ENCODE assay signal across 26 cellular contexts in the genomic region with DNA sequence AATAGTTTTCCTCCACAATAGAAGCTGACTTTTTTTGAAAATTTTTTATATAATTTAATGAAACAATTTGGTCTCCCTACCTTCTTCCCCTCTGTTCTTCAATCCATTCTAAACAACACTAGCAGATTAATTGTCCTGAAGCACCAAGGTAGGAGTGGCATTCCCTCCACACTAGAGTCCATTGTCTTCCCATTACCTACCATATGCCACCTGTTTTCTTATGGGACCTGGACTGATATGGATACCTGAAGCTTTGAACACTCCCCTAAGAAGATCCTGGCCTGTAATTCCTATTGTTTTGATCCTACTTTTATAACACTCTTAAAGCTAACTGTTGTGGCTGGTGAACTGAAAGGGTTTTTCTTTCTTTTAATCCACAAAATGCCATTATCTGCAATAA.
A peak's percentile ranks its signal among the peaks of the same experiment; 100 is the strongest.
DNase-seq lines count a peak whose midpoint lies in the region; ATAC-seq, FAIRE-seq and TF ChIP-seq lines count a peak whose summit lies in the region.
"Had no signal": no experiment of that assay in that cellular context is flagged by ENCODE, and none has a peak within 500 bp of the region (broad histone marks: within the 10 kb centered on the region; RNA-seq: fewer than 3 reads in every experiment).

No MANE protein-coding gene starts in this region.

- H3K79me2 ChIP-seq in HepG2 (ENCODE audit: insufficient read depth, low read length): peaks cover 4% of the 10 kb centered on the region

- no peaks in the 10 kb centered on the region for H3K27me3 ChIP-seq in breast epithelium
- H3K27me3 ChIP-seq in HepG2 (ENCODE audit: control insufficient read depth in 1 of 2, insufficient read depth in 2 of 2, low read length in 2 of 2): no peaks in the 10 kb centered on the region
- H3K27me3 ChIP-seq: BE2C had no signal

- H3K27me3 Mint-ChIP-seq in MCF 10A (ENCODE audit: insufficient read depth, unreplicated experiment) (no peaks in the 10 kb centered on the region), WTC11 (ENCODE audit: low read depth) (no peaks in the 10 kb centered on the region), nephron (ENCODE audit: low read depth) (peaks cover 4% of the 10 kb centered on the region), T-cell (peaks cover 0 to 8% of the 10 kb centered on the region in 2 donors)

- in situ Hi-C loops in HepG2 (cut with HindIII; ENCODE audit: extremely low pct_ligation_motif_present, low pct_unique_long_range_greater_than_20kb): loop anchor here (10.0 kb wide), 1 partner anchor 92 kb away; a partner anchor contains a TSS

- H3K9me3 Mint-ChIP-seq in MCF 10A (ENCODE audit: unreplicated experiment): no peaks in the 10 kb centered on the region
- H3K9me3 Mint-ChIP-seq in WTC11: no peaks in the 10 kb centered on the region
- no peaks in the 10 kb centered on the region for H3K9me3 Mint-ChIP-seq in nephron
- H3K9me3 Mint-ChIP-seq in T-cell: no peaks in the 10 kb centered on the region
- H3K9me3 Mint-ChIP-seq: HFFc6 had no signal

- H3K9me3 ChIP-seq in breast epithelium (no peaks in the 10 kb centered on the region), HepG2 (ENCODE audit: low read length) (no peaks in the 10 kb centered on the region)
- H3K9me3 ChIP-seq: BE2C, SK-N-SH had no signal

- H3K4me1 ChIP-seq in breast epithelium (peaks cover 0 to 20% of the 10 kb centered on the region in 2 donors), HepG2 (ENCODE audit: insufficient read depth, low read length) (peaks cover 14% of the 10 kb centered on the region)
- H3K4me1 ChIP-seq: BE2C had no signal

- TF ChIP-seq CTCF in MCF 10A (IDR thresholded peaks at IDR 0.05; ENCODE audit: unreplicated experiment) (no peak), breast epithelium (IDR thresholded peaks at IDR 0.05) (no peak), WTC11 (IDR thresholded peaks at IDR 0.05) (no peak), nephron (IDR thresholded peaks at IDR 0.05; ENCODE audit: unreplicated experiment in 3 of 3) (no peak), HepG2 (CRISPR knock-in tag; IDR thresholded peaks at IDR 0.05) (no peak)

- CTCF ChIA-PET in MCF 10A (lab: Yijun Ruan, JAX): interaction anchor here (0.9 to 4.7 kb wide), 4 partner anchors 22 to 165 kb away, joined by 3 to 31 read pairs (median 4); a partner anchor contains a TSS
- CTCF ChIA-PET in WTC11 (lab: Charles Lee): interaction anchor here (1.3 to 2.0 kb wide), 4 partner anchors 90 to 214 kb away, joined by 3 to 7 read pairs (median 4); a partner anchor contains a TSS
- CTCF ChIA-PET in T-cell (lab: Charles Lee): no interaction called here
- CTCF ChIA-PET in HepG2 (lab: Yijun Ruan, JAX; ENCODE audit: low intra/inter-chr PET ratio, low total read pairs): no interaction called here

- H3K4me1 Mint-ChIP-seq in MCF 10A (ENCODE audit: insufficient read depth, unreplicated experiment): peaks cover 72% of the 10 kb centered on the region
- peaks cover 54% of the 10 kb centered on the region for H3K4me1 Mint-ChIP-seq in WTC11
- H3K4me1 Mint-ChIP-seq in nephron: peaks cover 61% of the 10 kb centered on the region
- H3K4me1 Mint-ChIP-seq in T-cell: no peaks in the 10 kb centered on the region

- TF ChIP-seq EP300 in HepG2 (IDR thresholded peaks at IDR 0.05; ENCODE audit: low read depth in 2 of 2, low read length in 2 of 2): no peak
- no peak for TF ChIP-seq EP300 in HepG2 (CRISPR knock-in tag; IDR thresholded peaks at IDR 0.05; ENCODE audit: borderline replicate concordance)

- H3K27ac Mint-ChIP-seq in MCF 10A (ENCODE audit: low read depth, unreplicated experiment) (peak overlapping the region; percentile 92), WTC11 (0 out of 2 replicates have a peak overlapping the region, but pooled peaks have one; percentile 20), nephron (peak overlapping the region in 2 of 3 experiments; percentile 75 to 97), T-cell (no peak overlapping the region)
- H3K27ac Mint-ChIP-seq: HFFc6 had no signal

- no peak for DNase-seq in MCF 10A (ENCODE audit: unreplicated experiment)
- no peak for DNase-seq in breast epithelium (ENCODE audit: low spot score in 2 of 2)
- DNase-seq in WTC11 (ENCODE audit: low spot score): no peak
- DNase-seq in T-cell: no peak
- DNase-seq in cortex of kidney (lab: John Stamatoyannopoulos, UW): no peak
- no peak for DNase-seq in HepG2 (ENCODE audit: low spot score)
- DNase-seq: 8988T, ACHN, BE2C, DMS53, HFFc6, IMR-90, KG1, MM.1S, NCI-H1694, NCI-H2029 treated with DMSO at 0.1 percent for 48 hours, NCI-H526 treated with DMSO at 0.1 percent for 48 hours, SIG-M5, SK-N-SH, SW 1271 had no signal

- no peak overlapping the region for H3K4me2 ChIP-seq in HepG2 (ENCODE audit: low read depth, low read length)
- H3K4me2 ChIP-seq: SK-N-SH had no signal

- ATAC-seq in WTC11: no peak
- ATAC-seq in T-cell (replicated peaks in 1 of 4): no peak
- no peak for ATAC-seq in HepG2
- no peak for ATAC-seq in GM19351 (IDR thresholded peaks at IDR 0.05; ENCODE audit: unreplicated experiment)

- H3K9ac ChIP-seq in HepG2 (ENCODE audit: insufficient read depth, low read depth, low read length): no peak overlapping the region
- H3K9ac ChIP-seq: SK-N-SH had no signal

- H3K4me3 Mint-ChIP-seq in MCF 10A (ENCODE audit: unreplicated experiment): no peak overlapping the region
- no peak overlapping the region for H3K4me3 Mint-ChIP-seq in WTC11
- no peak overlapping the region for H3K4me3 Mint-ChIP-seq in nephron
- no peak overlapping the region for H3K4me3 Mint-ChIP-seq in T-cell
- H3K4me3 Mint-ChIP-seq: CD14-positive monocyte, HFFc6 had no signal

- BruUV-seq in MCF 10A (replicated peaks; lab: Mats Ljungman, UMichigan) (no TSS peak), HepG2 (replicated peaks; lab: Mats Ljungman, UMichigan) (no TSS peak)

- H3K4me3 ChIP-seq in breast epithelium: no peak overlapping the region
- H3K4me3 ChIP-seq in HepG2 (replicated peaks in 1 of 3; ENCODE audit: insufficient read depth in 1 of 3, low read depth in 2 of 3, low read length in 3 of 3): no peak overlapping the region

- no peak for TF ChIP-seq RAD21 in HepG2 (CRISPR knock-in tag; IDR thresholded peaks at IDR 0.05)

- H3K27ac ChIP-seq in breast epithelium: no peak overlapping the region
- no peak overlapping the region for H3K27ac ChIP-seq in HepG2 (ENCODE audit: extremely low read length, insufficient read depth, low read length)

- no peak for TF ChIP-seq POLR2A in breast epithelium (IDR thresholded peaks at IDR 0.05)
- no peak for TF ChIP-seq POLR2A in HepG2 (IDR thresholded peaks at IDR 0.05; ENCODE audit: insufficient read depth in 1 of 2, low read depth in 2 of 2, low read length in 2 of 2)

- H2AFZ ChIP-seq in HepG2 (ENCODE audit: low read length): no peak overlapping the region

- no peak for FAIRE-seq in HepG2 (lab: Jason Lieb, UNC)
- FAIRE-seq: D721Med, GM18507, HTR-8/SVneo had no signal

- H3K36me3 ChIP-seq in breast epithelium (no peaks in the 10 kb centered on the region), HepG2 (replicated peaks in 1 of 2; ENCODE audit: control insufficient read depth in 1 of 2, insufficient read depth in 2 of 2, low read length in 2 of 2) (no peaks in the 10 kb centered on the region)
- H3K36me3 ChIP-seq: BE2C had no signal

- H3K36me3 Mint-ChIP-seq in MCF 10A (ENCODE audit: insufficient read depth, unreplicated experiment) (peaks cover 45% of the 10 kb centered on the region), WTC11 (no peaks in the 10 kb centered on the region), nephron (ENCODE audit: low read depth) (peaks cover 6% of the 10 kb centered on the region), T-cell (no peaks in the 10 kb centered on the region)
- H3K36me3 Mint-ChIP-seq: CD14-positive monocyte had no signal

- intact Hi-C loops in MCF 10A (cut with micrococcal nuclease): loop anchor here (5.0 kb wide), 1 partner anchor 195 kb away; no protein-coding TSS in a partner anchor
- intact Hi-C loops in breast epithelium (cut with DNase I; ENCODE audit: low total_unique reads): no loop called here
- intact Hi-C loops in HepG2 (cut with micrococcal nuclease; ENCODE audit: unreplicated experiment): loop anchor here (10.0 kb wide), 1 partner anchor 148 kb away; no protein-coding TSS in a partner anchor

- POLR2A ChIA-PET in MCF 10A (lab: Yijun Ruan, JAX): interaction anchor here (0.7 to 14.6 kb wide), 6 partner anchors 17 to 215 kb away, joined by 3 to 462 read pairs (median 59); a partner anchor contains a TSS
- POLR2A ChIA-PET in WTC11 (lab: Charles Lee): no interaction called here
- POLR2A ChIA-PET in T-cell (lab: Charles Lee): no interaction called here
- POLR2A ChIA-PET in HepG2 (lab: Yijun Ruan, JAX): no interaction called here

- H4K20me1 ChIP-seq in HepG2 (ENCODE audit: insufficient read depth, low read length): no peaks in the 10 kb centered on the region

TF ChIP-seq in WTC11, 78 proteins besides CTCF, POLR2A, EP300 and RAD21 (continues in another document):
- no peak for TF ChIP-seq NR1H2 (CRISPR knock-in tag; IDR thresholded peaks at IDR 0.05)
- TF ChIP-seq, protein P1, sequence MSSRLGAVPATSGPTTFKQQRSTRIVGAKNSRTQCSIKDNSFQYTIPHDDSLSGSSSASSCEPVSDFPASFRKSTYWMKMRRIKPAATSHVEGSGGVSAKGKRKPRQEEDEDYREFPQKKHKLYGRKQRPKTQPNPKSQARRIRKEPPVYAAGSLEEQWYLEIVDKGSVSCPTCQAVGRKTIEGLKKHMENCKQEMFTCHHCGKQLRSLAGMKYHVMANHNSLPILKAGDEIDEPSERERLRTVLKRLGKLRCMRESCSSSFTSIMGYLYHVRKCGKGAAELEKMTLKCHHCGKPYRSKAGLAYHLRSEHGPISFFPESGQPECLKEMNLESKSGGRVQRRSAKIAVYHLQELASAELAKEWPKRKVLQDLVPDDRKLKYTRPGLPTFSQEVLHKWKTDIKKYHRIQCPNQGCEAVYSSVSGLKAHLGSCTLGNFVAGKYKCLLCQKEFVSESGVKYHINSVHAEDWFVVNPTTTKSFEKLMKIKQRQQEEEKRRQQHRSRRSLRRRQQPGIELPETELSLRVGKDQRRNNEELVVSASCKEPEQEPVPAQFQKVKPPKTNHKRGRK (CRISPR knock-in tag; IDR thresholded peaks at IDR 0.05; ENCODE audit: borderline replicate concordance): no peak

TF ChIP-seq in HepG2, 621 proteins besides CTCF, POLR2A, EP300 and RAD21 (continues in another document):
- TF ChIP-seq, protein P2, sequence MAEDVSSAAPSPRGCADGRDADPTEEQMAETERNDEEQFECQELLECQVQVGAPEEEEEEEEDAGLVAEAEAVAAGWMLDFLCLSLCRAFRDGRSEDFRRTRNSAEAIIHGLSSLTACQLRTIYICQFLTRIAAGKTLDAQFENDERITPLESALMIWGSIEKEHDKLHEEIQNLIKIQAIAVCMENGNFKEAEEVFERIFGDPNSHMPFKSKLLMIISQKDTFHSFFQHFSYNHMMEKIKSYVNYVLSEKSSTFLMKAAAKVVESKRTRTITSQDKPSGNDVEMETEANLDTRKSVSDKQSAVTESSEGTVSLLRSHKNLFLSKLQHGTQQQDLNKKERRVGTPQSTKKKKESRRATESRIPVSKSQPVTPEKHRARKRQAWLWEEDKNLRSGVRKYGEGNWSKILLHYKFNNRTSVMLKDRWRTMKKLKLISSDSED (CRISPR knock-in tag; IDR thresholded peaks at IDR 0.05): no peak
- TF ChIP-seq ZIK1 (CRISPR knock-in tag; IDR thresholded peaks at IDR 0.05; ENCODE audit: borderline replicate concordance, low read depth) (no peak), CAMTA2 (CRISPR knock-in tag; IDR thresholded peaks at IDR 0.05; ENCODE audit: borderline replicate concordance) (no peak)

Comparison
In these comparisons a context has a peak if more than half of its experiments do, and no peak if none do; other contexts are left out.
1. H3K27ac Mint-ChIP-seq: peak in MCF 10A (single experiment), WTC11 (single experiment) and nephron (2 of 3); none in T-cell (0 of 2).
2. CTCF ChIA-PET loops: an anchor here in MCF 10A (0.9 to 4.7 kb wide) and WTC11 (1.3 to 2.0 kb wide); none called in T-cell and HepG2.